ENCODE assay signal across 9 cellular contexts in the genomic region with DNA sequence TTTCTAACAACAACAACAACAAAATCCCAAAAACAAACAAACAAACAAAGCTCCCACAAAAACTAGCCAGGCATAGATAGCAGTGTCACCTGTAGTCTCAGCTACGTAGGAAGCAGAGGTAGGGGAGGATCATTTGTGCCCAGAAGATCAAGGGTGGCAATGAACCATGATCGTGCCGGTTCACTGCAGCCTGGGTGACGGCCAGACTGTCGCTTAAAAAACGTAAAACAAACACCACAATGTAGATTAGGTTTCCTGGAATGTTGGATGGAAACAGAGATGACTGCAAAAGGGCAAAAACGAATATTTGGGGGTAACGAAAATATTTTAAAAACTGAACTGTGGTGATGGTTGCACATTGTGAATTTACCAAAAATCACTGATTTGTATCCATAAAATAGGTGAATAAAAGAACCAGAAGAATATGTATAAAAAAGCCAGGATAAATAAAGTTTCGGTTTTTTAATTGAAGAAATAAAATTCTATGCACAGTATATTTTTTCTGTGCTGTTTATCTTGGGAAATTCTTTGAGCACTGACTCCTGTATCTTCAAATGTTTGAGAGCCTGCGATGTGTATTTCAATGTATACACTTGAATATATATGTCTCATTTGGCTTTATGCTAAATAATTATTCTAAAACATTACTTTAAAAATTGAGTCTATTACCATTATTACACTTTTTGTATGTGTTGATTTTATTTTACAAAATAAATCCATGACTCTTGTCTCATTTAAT.
"Had no signal": no experiment of that assay in that cellular context is flagged by ENCODE, and none has a peak within 500 bp of the region (broad histone marks: within the 10 kb centered on the region; RNA-seq: fewer than 3 reads in every experiment).

No MANE protein-coding gene starts in this region.

- H3K27ac ChIP-seq: body of pancreas, testis had no signal

- FAIRE-seq: keratinocyte had no signal

- H3K4me3 ChIP-seq: body of pancreas, testis had no signal

- H3K27me3 ChIP-seq: body of pancreas, testis had no signal

- H3K4me1 ChIP-seq: body of pancreas had no signal

- ATAC-seq: body of pancreas, esophagus mucosa had no signal

- H3K9me3 ChIP-seq: body of pancreas, testis had no signal

- DNase-seq: activated CD4-positive, alpha-beta T cell treated with anti-CD3 and anti-CD28 coated beads, Interleukin-2, amount 50 U/mL, for 4 hours; activated T-cell treated with anti-CD3 and anti-CD28 coated beads, Interleukin-2, amount 50 U/mL, for 1 hour; body of pancreas; central memory CD4-positive, alpha-beta T cell; head of caudate nucleus; stimulated activated CD4-positive, alpha-beta T cell treated with anti-CD3 and anti-CD28 coated beads, Interleukin-4, amount 100 ng/mL, for 1 hour; testis had no signal
